2 cellular contexts compared by ENCODE assay signal in genomic region chr14:95182379-95182778, GRCh38.
TF ChIP-seq lines count a peak whose summit lies in the region.

No MANE protein-coding gene starts in this region.

TF ChIP-seq in liver, 16 proteins besides CTCF, POLR2A, EP300 and RAD21 (continued from another document):
- no peak for TF ChIP-seq REST (IDR thresholded peaks at IDR 0.05)
- TF ChIP-seq RXRA (IDR thresholded peaks at IDR 0.05), result no peak
- TF ChIP-seq YY1 (IDR thresholded peaks at IDR 0.05), result no peak
- TF ChIP-seq ZBTB33 (IDR thresholded peaks at IDR 0.05), result no peak
- no peak for TF ChIP-seq SP1 (IDR thresholded peaks at IDR 0.05)
- TF ChIP-seq EGR1 (IDR thresholded peaks at IDR 0.05; ENCODE audit: low read depth in 2 of 2), result no peak
- no peak for TF ChIP-seq HNF4A (conservative IDR thresholded peaks at IDR 0.05)
- no peak for TF ChIP-seq TAF1 (conservative IDR thresholded peaks at IDR 0.05)
- TF ChIP-seq NR2F2 (IDR thresholded peaks at IDR 0.05), result no peak
- TF ChIP-seq GABPA (IDR thresholded peaks at IDR 0.05 in 1 of 2, conservative IDR thresholded peaks at IDR 0.05 in 1 of 2), result no peak
- no peak for TF ChIP-seq MAX (IDR thresholded peaks at IDR 0.05)
- no peak for TF ChIP-seq FOXA2 (IDR thresholded peaks at IDR 0.05)
- no peak for TF ChIP-seq FOXA1 (IDR thresholded peaks at IDR 0.05)
- no peak for TF ChIP-seq HNF4G (IDR thresholded peaks at IDR 0.05)

TF ChIP-seq in HepG2, 621 proteins besides CTCF, POLR2A, EP300 and RAD21 (continued from another document):
- TF ChIP-seq SNAPC4 (CRISPR knock-in tag; IDR thresholded peaks at IDR 0.05) (no peak), ZNF432 (CRISPR knock-in tag; IDR thresholded peaks at IDR 0.05; ENCODE audit: borderline replicate concordance) (no peak), PTBP1 (IDR thresholded peaks at IDR 0.05; ENCODE audit: low read depth, low read length, poor library complexity, severe bottlenecking) (no peak), HIVEP1 (CRISPR knock-in tag; IDR thresholded peaks at IDR 0.05) (no peak), ELF3 (CRISPR knock-in tag; IDR thresholded peaks at IDR 0.05) (no peak), ZNF337 (CRISPR knock-in tag; IDR thresholded peaks at IDR 0.05; ENCODE audit: borderline replicate concordance, low read depth) (no peak)
